ENCODE assay signal across 1 cellular context in the genomic region with DNA sequence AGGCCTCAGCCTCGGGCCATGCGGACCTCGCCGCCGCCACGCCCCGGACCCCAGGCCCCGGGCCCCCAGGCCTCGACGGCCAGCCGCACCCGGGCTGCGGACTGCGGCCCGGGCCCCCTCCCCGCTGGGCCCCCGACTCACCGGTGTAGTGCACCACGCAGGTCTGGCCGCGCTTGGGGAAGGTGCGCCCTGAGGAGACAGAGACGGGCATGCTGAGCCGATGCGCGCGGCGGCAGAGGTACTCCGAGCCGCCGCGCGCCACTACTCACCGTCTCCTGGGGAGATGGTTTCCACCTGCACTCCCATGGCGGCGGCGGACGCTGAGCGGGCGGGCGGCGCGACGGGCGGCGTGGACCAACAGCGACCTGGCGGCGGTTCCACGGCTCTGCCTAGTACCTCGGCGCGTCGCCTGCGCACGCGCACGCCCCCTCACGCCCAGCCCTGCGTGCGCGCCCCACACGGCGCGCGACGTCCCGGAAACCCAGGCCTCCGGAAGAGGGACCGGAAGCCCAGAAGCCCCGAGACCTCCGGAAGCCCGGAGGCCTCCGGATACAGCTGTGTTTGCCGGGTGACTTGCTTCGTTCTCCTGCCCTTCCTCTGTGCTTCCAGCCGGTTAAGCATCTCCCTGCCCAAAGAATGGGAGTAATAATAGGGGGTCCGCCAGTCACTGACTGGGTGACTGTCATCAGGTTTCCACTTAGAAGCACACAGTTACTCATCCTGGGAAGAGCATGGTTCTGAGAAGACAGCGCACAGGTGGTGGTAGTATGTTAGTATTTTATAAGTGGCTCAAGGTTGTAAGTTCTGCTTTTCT.
A peak's percentile ranks its signal among the peaks of the same experiment; 100 is the strongest.
TF ChIP-seq lines count a peak whose summit lies in the region.

Gene FKBP1A, minus strand, starts transcription at position 362 of the 814 bp plus-strand sequence. Its CDS starts 56 bp downstream, at position 306.

TF ChIP-seq in HEK293, 187 proteins besides CTCF, POLR2A, EP300 and RAD21 (continued from another document):
- TF ChIP-seq ZNF518A (tag by site-specific recombination; conservative IDR thresholded peaks at IDR 0.05; ENCODE audit: low read depth) (peak; percentile 98), OSR2 (tag by site-specific recombination; IDR thresholded peaks at IDR 0.05) (no peak), ELK4 (IDR thresholded peaks at IDR 0.05; ENCODE audit: borderline replicate concordance, low read depth, low read length) (peak; percentile 58; the same call in 1 of the 2 replicates)
